Comparison of ENCODE assay signal across 1 cellular context in genomic region chr13:75410207-75410606, GRCh38.
TF ChIP-seq lines count a peak whose summit lies in the region.

No MANE protein-coding gene starts in this region.

TF ChIP-seq in HepG2, 621 proteins besides CTCF, POLR2A, EP300 and RAD21:
- TF ChIP-seq ZNF326 (CRISPR knock-in tag; IDR thresholded peaks at IDR 0.05; ENCODE audit: borderline replicate concordance) (no peak), HBP1 (CRISPR knock-in tag; IDR thresholded peaks at IDR 0.05; ENCODE audit: low read depth) (no peak), SRSF1 (optimal IDR thresholded peaks at IDR 0.05; ENCODE audit: low read depth, low read length) (no peak), SOX13 (IDR thresholded peaks at IDR 0.05) (no peak), SOX13 (CRISPR knock-in tag; conservative IDR thresholded peaks at IDR 0.05 in 1 of 2, IDR thresholded peaks at IDR 0.05 in 1 of 2) (no peak), DNMT1 (CRISPR knock-in tag; IDR thresholded peaks at IDR 0.05) (no peak), POLR2G (IDR thresholded peaks at IDR 0.05; ENCODE audit: low read depth, low read length) (no peak), NFIC (IDR thresholded peaks at IDR 0.05; ENCODE audit: low read length) (no peak), LBX2 (CRISPR knock-in tag; IDR thresholded peaks at IDR 0.05; ENCODE audit: borderline replicate concordance) (no peak), TBX3 (IDR thresholded peaks at IDR 0.05; ENCODE audit: borderline replicate concordance) (no peak), MED13 (CRISPR knock-in tag; IDR thresholded peaks at IDR 0.05) (no peak), ZNF264 (CRISPR knock-in tag; IDR thresholded peaks at IDR 0.05) (no peak), SMARCC2 (IDR thresholded peaks at IDR 0.05) (no peak), ZNF513 (CRISPR knock-in tag; conservative IDR thresholded peaks at IDR 0.05) (no peak), SP4 (CRISPR knock-in tag; IDR thresholded peaks at IDR 0.05) (no peak), MTA3 (CRISPR knock-in tag; IDR thresholded peaks at IDR 0.05) (no peak), MLLT10 (CRISPR knock-in tag; IDR thresholded peaks at IDR 0.05) (no peak), ZNF800 (CRISPR knock-in tag; IDR thresholded peaks at IDR 0.05) (no peak)
